Comparison of ENCODE assay signal across 12 cellular contexts in the genomic region with DNA sequence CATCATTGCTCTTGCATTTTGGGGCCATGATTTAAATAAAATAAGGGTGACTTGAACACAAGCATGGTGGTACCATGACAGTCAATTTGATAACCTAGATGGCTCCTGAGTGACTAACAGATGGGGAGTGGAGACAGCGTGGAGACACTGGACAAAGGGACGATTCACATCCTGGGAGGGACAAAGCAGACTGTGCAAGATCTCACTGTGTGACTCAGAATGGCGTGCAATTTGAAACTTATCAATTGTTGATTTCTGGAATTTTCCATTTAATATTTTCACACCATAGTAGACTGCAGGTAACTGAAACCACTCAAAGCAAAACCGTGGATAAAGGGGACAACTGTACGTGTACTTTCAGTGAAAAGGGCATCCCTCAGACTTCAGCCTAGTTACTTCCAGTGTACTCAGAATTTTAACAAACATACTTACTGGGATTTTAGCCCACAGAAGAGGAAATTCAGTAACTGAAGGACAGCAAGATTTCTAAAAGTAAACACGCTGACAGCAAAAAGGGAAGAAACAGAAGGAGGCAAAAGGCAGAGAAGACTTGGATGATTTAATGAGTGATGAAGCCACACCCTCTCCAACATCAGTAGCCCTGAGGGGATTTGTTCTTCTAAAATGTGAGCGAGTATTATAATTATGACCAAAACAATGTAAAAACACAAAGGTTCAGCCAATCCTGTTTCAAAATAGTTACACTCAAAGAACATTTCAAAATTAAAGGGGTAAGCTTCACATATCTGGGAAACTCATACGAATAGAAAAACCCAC. TPM values are rescaled to one million over a fixed set of nuclear protein-coding genes. Genes with fewer than 3 reads are reported as not detected.
DNase-seq lines count a peak whose midpoint lies in the region; ATAC-seq, FAIRE-seq and TF ChIP-seq lines count a peak whose summit lies in the region.
"Had no signal": no experiment of that assay in that cellular context is flagged by ENCODE, and none has a peak within 500 bp of the region (broad histone marks: within the 10 kb centered on the region; RNA-seq: fewer than 3 reads in every experiment).

No MANE protein-coding gene starts in this region.

- peak; percentile 69 for FAIRE-seq in keratinocyte (lab: Jason Lieb, UNC)

- dilution Hi-C loops in keratinocyte (cut with MboI; ENCODE audit: extremely low pct_ligation_motif_present, low sequenced_read_pairs) = no loop called here

- H3K79me2 ChIP-seq in keratinocyte (ENCODE audit: control insufficient read depth, insufficient read depth, low read length) = no peaks in the 10 kb centered on the region

- peaks cover 9% of the 10 kb centered on the region for H3K4me1 Mint-ChIP-seq in activated naive CD8-positive, alpha-beta T cell treated with anti-CD3 and anti-CD28 coated beads for 36 hours
- peaks cover 8% of the 10 kb centered on the region for H3K4me1 Mint-ChIP-seq in CD4-positive, alpha-beta T cell (ENCODE audit: low read depth)

- H3K9me3 ChIP-seq in keratinocyte (ENCODE audit: control insufficient read depth, low read depth, low read length) = no peaks in the 10 kb centered on the region
- H3K9me3 ChIP-seq in CD4-positive, alpha-beta T cell (ENCODE audit: control insufficient read depth, low read length) = no peaks in the 10 kb centered on the region

- no peaks in the 10 kb centered on the region for H3K27me3 ChIP-seq in BJ (ENCODE audit: control insufficient read depth, insufficient read depth, low read length)
- no peaks in the 10 kb centered on the region for H3K27me3 ChIP-seq in keratinocyte (ENCODE audit: control insufficient read depth, extremely low read depth, insufficient read depth, low read length)
- H3K27me3 ChIP-seq in CD4-positive, alpha-beta T cell (ENCODE audit: control insufficient read depth, insufficient read depth, low read length) = no peaks in the 10 kb centered on the region

- ATAC-seq in HG02840 (IDR thresholded peaks at IDR 0.05; ENCODE audit: low FRiP score, unreplicated experiment) (no peak), HG03045 (IDR thresholded peaks at IDR 0.05; ENCODE audit: unreplicated experiment) (no peak)
- ATAC-seq in CD4-positive, alpha-beta T cell (ENCODE audit: poor library complexity) = no peak
- ATAC-seq: left ventricle myocardium superior had no signal

- H3K27me3 Mint-ChIP-seq in activated naive CD8-positive, alpha-beta T cell treated with anti-CD3 and anti-CD28 coated beads for 36 hours = no peaks in the 10 kb centered on the region
- no peaks in the 10 kb centered on the region for H3K27me3 Mint-ChIP-seq in CD4-positive, alpha-beta T cell

- H3K27ac Mint-ChIP-seq in activated naive CD8-positive, alpha-beta T cell treated with anti-CD3 and anti-CD28 coated beads for 36 hours = peak overlapping the region; percentile 44
- no peak overlapping the region for H3K27ac Mint-ChIP-seq in CD4-positive, alpha-beta T cell

- H3K36me3 Mint-ChIP-seq in activated naive CD8-positive, alpha-beta T cell treated with anti-CD3 and anti-CD28 coated beads for 36 hours = peaks cover 61% of the 10 kb centered on the region
- peaks cover 86% of the 10 kb centered on the region for H3K36me3 Mint-ChIP-seq in CD4-positive, alpha-beta T cell (ENCODE audit: low read depth)

- CTCF ChIA-PET in BJ (lab: Yijun Ruan, JAX) = interaction anchor here (1.0 kb wide), 1 partner anchor 12 kb away, joined by 4 read pairs; no protein-coding TSS in a partner anchor
- CTCF ChIA-PET in CD4-positive, alpha-beta T cell (lab: Charles Lee) = no interaction called here

- peak overlapping the region; percentile 80 for H3K27ac ChIP-seq in keratinocyte (ENCODE audit: control insufficient read depth, insufficient read depth, low read length)
- H3K27ac ChIP-seq in CD4-positive, alpha-beta T cell (ENCODE audit: low read depth, low read length) = no peak overlapping the region

- POLR2A ChIA-PET in BJ (lab: Charles Lee) = no interaction called here
- POLR2A ChIA-PET in CD4-positive, alpha-beta T cell (lab: Charles Lee) = no interaction called here

- intact Hi-C loops in CD4-positive, alpha-beta T cell (cut with DNase I, micrococcal nuclease) = no loop called here

- H3K4me3 ChIP-seq in BJ (ENCODE audit: low read depth, low read length) (no peak overlapping the region), keratinocyte (ENCODE audit: control insufficient read depth in 2 of 3, extremely low read depth in 1 of 3, insufficient read depth in 2 of 3, low read depth in 1 of 3, low read length in 3 of 3) (peak overlapping the region in 1 of 3 experiments; percentile 10)

- H2AFZ ChIP-seq in keratinocyte (ENCODE audit: control insufficient read depth, low read length) = peak overlapping the region; percentile 15

- no peak overlapping the region for H3K4me3 Mint-ChIP-seq in activated naive CD8-positive, alpha-beta T cell treated with anti-CD3 and anti-CD28 coated beads for 36 hours
- H3K4me3 Mint-ChIP-seq in CD4-positive, alpha-beta T cell = no peak overlapping the region

- no peaks in the 10 kb centered on the region for H4K20me1 ChIP-seq in keratinocyte (ENCODE audit: control insufficient read depth, extremely low read depth, insufficient read depth, low read length)

- peaks cover 9% of the 10 kb centered on the region for H3K9me3 Mint-ChIP-seq in activated naive CD8-positive, alpha-beta T cell treated with anti-CD3 and anti-CD28 coated beads for 36 hours
- no peaks in the 10 kb centered on the region for H3K9me3 Mint-ChIP-seq in CD4-positive, alpha-beta T cell

- no peaks in the 10 kb centered on the region for H3K9me1 ChIP-seq in keratinocyte (ENCODE audit: control insufficient read depth, extremely low read depth, insufficient read depth, low read length)

- no peak for TF ChIP-seq CTCF in BJ (IDR thresholded peaks at IDR 0.05; ENCODE audit: insufficient read depth, low read depth, low read length)
- no peak for TF ChIP-seq CTCF in keratinocyte (optimal IDR thresholded peaks at IDR 0.05 in 1 of 3, IDR thresholded peaks at IDR 0.05 in 1 of 3, conservative IDR thresholded peaks at IDR 0.05 in 1 of 3; ENCODE audit: extremely low read depth in 1 of 3, insufficient read depth in 2 of 3, low read length in 3 of 3)
- TF ChIP-seq CTCF in CD4-positive, alpha-beta T cell (IDR thresholded peaks at IDR 0.05) = no peak
- no peak for TF ChIP-seq CTCF in GM10266 (IDR thresholded peaks at IDR 0.05; ENCODE audit: control insufficient read depth, insufficient read depth, low read depth, missing control alignments)

- H3K36me3 ChIP-seq in BJ (ENCODE audit: control insufficient read depth, insufficient read depth, low read length) (no peaks in the 10 kb centered on the region; the same call in 1 of the 2 replicates), keratinocyte (ENCODE audit: control insufficient read depth in 2 of 2, extremely low read depth in 1 of 2, insufficient read depth in 2 of 2, low read length in 2 of 2) (peaks cover 3 to 8% of the 10 kb centered on the region in 2 experiments)

- DNase-seq in BJ (ENCODE audit: low read depth) (peak; percentile 20), Kasumi-1 (lab: John Stamatoyannopoulos, UW) (peak; percentile 43 to 44), keratinocyte (ENCODE audit: low read depth, low spot score) (no peak), GM10266 (ENCODE audit: extremely low spot score) (no peak)
- no peak for DNase-seq in activated naive CD8-positive, alpha-beta T cell treated with anti-CD3 and anti-CD28 coated beads for 36 hours
- DNase-seq in CD4-positive, alpha-beta T cell = no peak
- DNase-seq: activated CD4-positive, CD25-positive, alpha-beta regulatory T cell treated with anti-CD3 and anti-CD28 coated beads, Interleukin-2, amount 50 U/mL, for 72 hours; left ventricle myocardium superior; NCI-H1092 treated with DMSO at 0.1 percent for 48 hours; NK-92 treated with Interleukin-12 subunit alpha and Interleukin-12 subunit beta, amount 100 ng/mL, for 24 hours had no signal

- no peak overlapping the region for H3K9ac ChIP-seq in keratinocyte (ENCODE audit: control insufficient read depth, extremely low read depth, insufficient read depth, low read length)

- peak overlapping the region; percentile 71 for H3K4me2 ChIP-seq in keratinocyte (ENCODE audit: control insufficient read depth, extremely low read depth, insufficient read depth, low read depth, low read length)

- peaks cover 13% of the 10 kb centered on the region for H3K4me1 ChIP-seq in keratinocyte (ENCODE audit: control insufficient read depth, extremely low read depth, insufficient read depth, low read length)

RNA-seq across cellular contexts. Expression of a gene that starts 25.3 kb away (rescaled TPM):
- 12.5 and 16.7 TPM in 2 replicates for polyA plus RNA-seq in BJ (2011; rRNA removed)
- 12.7 and 12.8 TPM in 2 replicates for polyA minus RNA-seq in BJ (2011; rRNA and poly(A)+ RNA removed)
- total RNA-seq in activated naive CD8-positive, alpha-beta T cell treated with anti-CD3 and anti-CD28 coated beads for 36 hours = 10 to 100 TPM; 32.2 to 38.3 TPM
- 10.1 to 11.7 TPM (median 10.6 TPM) in 3 replicates for polyA plus RNA-seq in keratinocyte
- polyA plus RNA-seq in keratinocyte (2011; ENCODE audit: low read depth) = 28.5 TPM
- 6.5 and 8.6 TPM in 2 replicates for polyA plus RNA-seq in keratinocyte (2011; cell fraction: cytosol; rRNA removed)
- polyA plus RNA-seq in keratinocyte (2011; cell fraction: nucleus; rRNA removed) = 15.6 and 16.1 TPM in 2 replicates
- polyA plus RNA-seq in keratinocyte (2012; ENCODE audit: low replicate concordance) = 9.6 and 13.1 TPM in 2 replicates
- 7.5 to 13.1 TPM (median 11.0 TPM) in 3 replicates for polyA minus RNA-seq in keratinocyte
- 7.7 TPM for polyA minus RNA-seq in keratinocyte (2011; cell fraction: cytosol; rRNA and poly(A)+ RNA removed)
- 9.9 and 15.4 TPM in 2 replicates for polyA minus RNA-seq in keratinocyte (2011; cell fraction: nucleus; rRNA and poly(A)+ RNA removed)
- total RNA-seq in CD4-positive, alpha-beta T cell = 10 to 100 TPM; 16.4 to 16.7 TPM

Comparison
In these comparisons a context has a peak if more than half of its experiments do, and no peak if none do; other contexts are left out.
1. DNase-seq: peak in BJ (single experiment) and Kasumi-1 (2 of 2); none in activated naive CD8-positive, alpha-beta T cell treated with anti-CD3 and anti-CD28 coated beads for 36 hours (single experiment), keratinocyte (single experiment), CD4-positive, alpha-beta T cell (0 of 10) and GM10266 (single experiment).